In the genomic region with DNA sequence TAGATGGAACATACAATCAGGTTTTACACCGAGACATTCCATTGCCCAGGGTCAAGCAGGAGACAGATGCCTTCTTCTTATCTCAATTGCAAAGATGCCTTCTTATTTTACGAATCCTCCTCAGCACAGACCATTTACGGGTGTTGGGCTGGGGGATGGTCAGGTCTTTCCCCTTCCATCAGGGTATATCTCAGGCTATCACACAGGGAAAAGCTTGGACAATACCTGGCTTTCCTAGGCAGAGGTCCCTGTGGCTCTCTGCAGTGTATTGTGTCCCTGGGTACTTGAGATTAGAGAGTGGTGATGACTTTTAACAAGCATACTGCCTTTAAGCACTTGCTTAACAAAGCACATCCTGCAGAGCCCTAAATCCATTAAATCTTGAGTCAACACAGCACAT, we compare ENCODE assay signal across 18 cellular contexts.
DNase-seq lines count a peak whose midpoint lies in the region; ATAC-seq and TF ChIP-seq lines count a peak whose summit lies in the region.
"Had no signal": no experiment of that assay in that cellular context is flagged by ENCODE, and none has a peak within 500 bp of the region (broad histone marks: within the 10 kb centered on the region; RNA-seq: fewer than 3 reads in every experiment).

No MANE protein-coding gene starts in this region.

- ATAC-seq in WTC11, result peak; percentile 62
- no peak for ATAC-seq in HG02884 (IDR thresholded peaks at IDR 0.05; ENCODE audit: unreplicated experiment)
- ATAC-seq in HG02970 (IDR thresholded peaks at IDR 0.05; ENCODE audit: low FRiP score, unreplicated experiment), result no peak
- no peak for ATAC-seq in HG03025 (IDR thresholded peaks at IDR 0.05; ENCODE audit: low FRiP score, unreplicated experiment)
- ATAC-seq: A549 had no signal

- POLR2A ChIA-PET in WTC11 (lab: Charles Lee), result no interaction called here

- peaks cover 15% of the 10 kb centered on the region for H3K27me3 Mint-ChIP-seq in WTC11 (ENCODE audit: low read depth)
- H3K27me3 Mint-ChIP-seq: CD4-positive, alpha-beta T cell had no signal

- no peak overlapping the region for H3K4me3 Mint-ChIP-seq in WTC11
- H3K4me3 Mint-ChIP-seq: CD4-positive, alpha-beta T cell; H9 had no signal

- CTCF ChIA-PET in WTC11 (lab: Charles Lee), result no interaction called here

- peaks cover 3% of the 10 kb centered on the region; the same call in 1 of the 2 replicates for H3K9me3 Mint-ChIP-seq in WTC11
- H3K9me3 Mint-ChIP-seq: CD4-positive, alpha-beta T cell; H9 had no signal

- peaks cover 35% of the 10 kb centered on the region for H3K4me1 Mint-ChIP-seq in WTC11
- H3K4me1 Mint-ChIP-seq: H9 had no signal

- no peak for TF ChIP-seq CTCF in WTC11 (IDR thresholded peaks at IDR 0.05)

- H3K36me3 Mint-ChIP-seq in WTC11, result no peaks in the 10 kb centered on the region

- DNase-seq in NCI-H1092 treated with DMSO at 0.1 percent for 48 hours (lab: John Stamatoyannopoulos, UW) (peak; percentile 0), NCI-H1092 (lab: John Stamatoyannopoulos, UW) (no peak), WTC11 (ENCODE audit: low spot score) (no peak), iPS DF 4.7 (ENCODE audit: extremely low read depth, low spot score) (peak; percentile 7), renal cortical epithelial cell (ENCODE audit: low read depth) (peak; percentile 66)
- DNase-seq: AML-193; Caco-2; CD4-positive, alpha-beta T cell; DMS153; DMS79; GDM1; GM23248; H9; IMR-90 had no signal

- H3K27ac Mint-ChIP-seq in WTC11, result no peak overlapping the region
- H3K27ac Mint-ChIP-seq: CD4-positive, alpha-beta T cell; H9 had no signal

TF ChIP-seq in WTC11, 78 proteins besides CTCF, POLR2A, EP300 and RAD21 (continues in another document):
- TF ChIP-seq CDX4 (CRISPR knock-in tag; IDR thresholded peaks at IDR 0.05; ENCODE audit: borderline replicate concordance) (no peak), ZBTB43 (CRISPR knock-in tag; IDR thresholded peaks at IDR 0.05) (no peak), HMGXB4 (CRISPR knock-in tag; IDR thresholded peaks at IDR 0.05) (no peak), JAZF1 (CRISPR knock-in tag; IDR thresholded peaks at IDR 0.05) (no peak), RORB (CRISPR knock-in tag; IDR thresholded peaks at IDR 0.05) (no peak), GABPB1 (CRISPR knock-in tag; IDR thresholded peaks at IDR 0.05) (no peak)
- TF ChIP-seq, protein P1, sequence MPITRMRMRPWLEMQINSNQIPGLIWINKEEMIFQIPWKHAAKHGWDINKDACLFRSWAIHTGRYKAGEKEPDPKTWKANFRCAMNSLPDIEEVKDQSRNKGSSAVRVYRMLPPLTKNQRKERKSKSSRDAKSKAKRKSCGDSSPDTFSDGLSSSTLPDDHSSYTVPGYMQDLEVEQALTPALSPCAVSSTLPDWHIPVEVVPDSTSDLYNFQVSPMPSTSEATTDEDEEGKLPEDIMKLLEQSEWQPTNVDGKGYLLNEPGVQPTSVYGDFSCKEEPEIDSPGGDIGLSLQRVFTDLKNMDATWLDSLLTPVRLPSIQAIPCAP (CRISPR knock-in tag; IDR thresholded peaks at IDR 0.05), result no peak
- TF ChIP-seq, protein P2, sequence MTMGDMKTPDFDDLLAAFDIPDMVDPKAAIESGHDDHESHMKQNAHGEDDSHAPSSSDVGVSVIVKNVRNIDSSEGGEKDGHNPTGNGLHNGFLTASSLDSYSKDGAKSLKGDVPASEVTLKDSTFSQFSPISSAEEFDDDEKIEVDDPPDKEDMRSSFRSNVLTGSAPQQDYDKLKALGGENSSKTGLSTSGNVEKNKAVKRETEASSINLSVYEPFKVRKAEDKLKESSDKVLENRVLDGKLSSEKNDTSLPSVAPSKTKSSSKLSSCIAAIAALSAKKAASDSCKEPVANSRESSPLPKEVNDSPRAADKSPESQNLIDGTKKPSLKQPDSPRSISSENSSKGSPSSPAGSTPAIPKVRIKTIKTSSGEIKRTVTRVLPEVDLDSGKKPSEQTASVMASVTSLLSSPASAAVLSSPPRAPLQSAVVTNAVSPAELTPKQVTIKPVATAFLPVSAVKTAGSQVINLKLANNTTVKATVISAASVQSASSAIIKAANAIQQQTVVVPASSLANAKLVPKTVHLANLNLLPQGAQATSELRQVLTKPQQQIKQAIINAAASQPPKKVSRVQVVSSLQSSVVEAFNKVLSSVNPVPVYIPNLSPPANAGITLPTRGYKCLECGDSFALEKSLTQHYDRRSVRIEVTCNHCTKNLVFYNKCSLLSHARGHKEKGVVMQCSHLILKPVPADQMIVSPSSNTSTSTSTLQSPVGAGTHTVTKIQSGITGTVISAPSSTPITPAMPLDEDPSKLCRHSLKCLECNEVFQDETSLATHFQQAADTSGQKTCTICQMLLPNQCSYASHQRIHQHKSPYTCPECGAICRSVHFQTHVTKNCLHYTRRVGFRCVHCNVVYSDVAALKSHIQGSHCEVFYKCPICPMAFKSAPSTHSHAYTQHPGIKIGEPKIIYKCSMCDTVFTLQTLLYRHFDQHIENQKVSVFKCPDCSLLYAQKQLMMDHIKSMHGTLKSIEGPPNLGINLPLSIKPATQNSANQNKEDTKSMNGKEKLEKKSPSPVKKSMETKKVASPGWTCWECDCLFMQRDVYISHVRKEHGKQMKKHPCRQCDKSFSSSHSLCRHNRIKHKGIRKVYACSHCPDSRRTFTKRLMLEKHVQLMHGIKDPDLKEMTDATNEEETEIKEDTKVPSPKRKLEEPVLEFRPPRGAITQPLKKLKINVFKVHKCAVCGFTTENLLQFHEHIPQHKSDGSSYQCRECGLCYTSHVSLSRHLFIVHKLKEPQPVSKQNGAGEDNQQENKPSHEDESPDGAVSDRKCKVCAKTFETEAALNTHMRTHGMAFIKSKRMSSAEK (CRISPR knock-in tag; IDR thresholded peaks at IDR 0.05; ENCODE audit: borderline replicate concordance), result no peak
- TF ChIP-seq, protein P3, sequence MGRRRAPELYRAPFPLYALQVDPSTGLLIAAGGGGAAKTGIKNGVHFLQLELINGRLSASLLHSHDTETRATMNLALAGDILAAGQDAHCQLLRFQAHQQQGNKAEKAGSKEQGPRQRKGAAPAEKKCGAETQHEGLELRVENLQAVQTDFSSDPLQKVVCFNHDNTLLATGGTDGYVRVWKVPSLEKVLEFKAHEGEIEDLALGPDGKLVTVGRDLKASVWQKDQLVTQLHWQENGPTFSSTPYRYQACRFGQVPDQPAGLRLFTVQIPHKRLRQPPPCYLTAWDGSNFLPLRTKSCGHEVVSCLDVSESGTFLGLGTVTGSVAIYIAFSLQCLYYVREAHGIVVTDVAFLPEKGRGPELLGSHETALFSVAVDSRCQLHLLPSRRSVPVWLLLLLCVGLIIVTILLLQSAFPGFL (CRISPR knock-in tag; IDR thresholded peaks at IDR 0.05; ENCODE audit: borderline replicate concordance), result no peak
- TF ChIP-seq, protein P4, sequence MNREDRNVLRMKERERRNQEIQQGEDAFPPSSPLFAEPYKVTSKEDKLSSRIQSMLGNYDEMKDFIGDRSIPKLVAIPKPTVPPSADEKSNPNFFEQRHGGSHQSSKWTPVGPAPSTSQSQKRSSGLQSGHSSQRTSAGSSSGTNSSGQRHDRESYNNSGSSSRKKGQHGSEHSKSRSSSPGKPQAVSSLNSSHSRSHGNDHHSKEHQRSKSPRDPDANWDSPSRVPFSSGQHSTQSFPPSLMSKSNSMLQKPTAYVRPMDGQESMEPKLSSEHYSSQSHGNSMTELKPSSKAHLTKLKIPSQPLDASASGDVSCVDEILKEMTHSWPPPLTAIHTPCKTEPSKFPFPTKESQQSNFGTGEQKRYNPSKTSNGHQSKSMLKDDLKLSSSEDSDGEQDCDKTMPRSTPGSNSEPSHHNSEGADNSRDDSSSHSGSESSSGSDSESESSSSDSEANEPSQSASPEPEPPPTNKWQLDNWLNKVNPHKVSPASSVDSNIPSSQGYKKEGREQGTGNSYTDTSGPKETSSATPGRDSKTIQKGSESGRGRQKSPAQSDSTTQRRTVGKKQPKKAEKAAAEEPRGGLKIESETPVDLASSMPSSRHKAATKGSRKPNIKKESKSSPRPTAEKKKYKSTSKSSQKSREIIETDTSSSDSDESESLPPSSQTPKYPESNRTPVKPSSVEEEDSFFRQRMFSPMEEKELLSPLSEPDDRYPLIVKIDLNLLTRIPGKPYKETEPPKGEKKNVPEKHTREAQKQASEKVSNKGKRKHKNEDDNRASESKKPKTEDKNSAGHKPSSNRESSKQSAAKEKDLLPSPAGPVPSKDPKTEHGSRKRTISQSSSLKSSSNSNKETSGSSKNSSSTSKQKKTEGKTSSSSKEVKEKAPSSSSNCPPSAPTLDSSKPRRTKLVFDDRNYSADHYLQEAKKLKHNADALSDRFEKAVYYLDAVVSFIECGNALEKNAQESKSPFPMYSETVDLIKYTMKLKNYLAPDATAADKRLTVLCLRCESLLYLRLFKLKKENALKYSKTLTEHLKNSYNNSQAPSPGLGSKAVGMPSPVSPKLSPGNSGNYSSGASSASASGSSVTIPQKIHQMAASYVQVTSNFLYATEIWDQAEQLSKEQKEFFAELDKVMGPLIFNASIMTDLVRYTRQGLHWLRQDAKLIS (CRISPR knock-in tag; IDR thresholded peaks at IDR 0.05; ENCODE audit: borderline replicate concordance), result no peak

Comparison
In these comparisons a context has a peak if more than half of its experiments do, and no peak if none do; other contexts are left out.
1. DNase-seq: peak in NCI-H1092 treated with DMSO at 0.1 percent for 48 hours (single experiment), iPS DF 4.7 (single experiment) and renal cortical epithelial cell (single experiment); none in NCI-H1092 (single experiment) and WTC11 (single experiment).